In genomic region chr16:2235695-2236361, GRCh38 we compare ENCODE assay signal across 11 cellular contexts. TPM values are rescaled to one million over a fixed set of nuclear protein-coding genes. Genes with fewer than 3 reads are reported as not detected.
DNase-seq lines count a peak whose midpoint lies in the region; ATAC-seq, FAIRE-seq and TF ChIP-seq lines count a peak whose summit lies in the region.
"Had no signal": no experiment of that assay in that cellular context is flagged by ENCODE, and none has a peak within 500 bp of the region (broad histone marks: within the 10 kb centered on the region; RNA-seq: fewer than 3 reads in every experiment).

No MANE protein-coding gene starts in this region.

- TF ChIP-seq RAD21 in HepG2 (CRISPR knock-in tag; IDR thresholded peaks at IDR 0.05), result no peak

- POLR2A ChIA-PET in HepG2 (lab: Yijun Ruan, JAX), result interaction anchor here (1.0 kb wide), 1 partner anchor 10 kb away, joined by 4 read pairs; no protein-coding TSS in a partner anchor

- H3K9ac ChIP-seq in DND-41 (ENCODE audit: low read depth, low read length) (no peak overlapping the region), NT2/D1 (ENCODE audit: insufficient read length, low read depth) (peak overlapping the region; percentile 77), HepG2 (ENCODE audit: insufficient read depth, low read depth, low read length) (no peak overlapping the region)

- CTCF ChIA-PET in HepG2 (lab: Yijun Ruan, JAX; ENCODE audit: low intra/inter-chr PET ratio, low total read pairs), result no interaction called here

- H3K9me3 ChIP-seq in DND-41 (ENCODE audit: insufficient read depth, low read length, severe bottlenecking), result no peaks in the 10 kb centered on the region
- H3K9me3 ChIP-seq in NT2/D1 (ENCODE audit: insufficient read depth, low read length), result no peaks in the 10 kb centered on the region
- no peaks in the 10 kb centered on the region for H3K9me3 ChIP-seq in HepG2 (ENCODE audit: low read length)
- H3K9me3 ChIP-seq: thoracic aorta had no signal

- TF ChIP-seq EP300 in HepG2 (IDR thresholded peaks at IDR 0.05; ENCODE audit: low read depth in 2 of 2, low read length in 2 of 2) (no peak), HepG2 (CRISPR knock-in tag; IDR thresholded peaks at IDR 0.05; ENCODE audit: borderline replicate concordance) (no peak)

- no peak overlapping the region for H3K4me3 ChIP-seq in DND-41 (ENCODE audit: low read depth in 1 of 2, low read length in 2 of 2)
- H3K4me3 ChIP-seq in NT2/D1 (ENCODE audit: insufficient read length, low read depth), result no peak overlapping the region
- H3K4me3 ChIP-seq in HepG2 (replicated peaks in 1 of 3; ENCODE audit: insufficient read depth in 1 of 3, low read depth in 2 of 3, low read length in 3 of 3), result peak overlapping the region in 1 of 3 experiments; percentile 55; a peak in 1 of 6 replicates

- H4K20me1 ChIP-seq in DND-41 (ENCODE audit: insufficient read depth, low read length) (peaks cover 39% of the 10 kb centered on the region), HepG2 (ENCODE audit: insufficient read depth, low read length) (0 out of 2 replicates have a peak, but pooled peaks cover 2% of the 10 kb centered on the region)

- H3K36me3 ChIP-seq in DND-41 (ENCODE audit: insufficient read depth, low read length) (peaks cover 78% of the 10 kb centered on the region), NT2/D1 (ENCODE audit: insufficient read depth, insufficient read length, low read length) (peaks cover 82% of the 10 kb centered on the region), HepG2 (replicated peaks in 1 of 2; ENCODE audit: control insufficient read depth in 1 of 2, insufficient read depth in 2 of 2, low read length in 2 of 2) (peaks cover 6 to 21% of the 10 kb centered on the region in 2 experiments; a peak in 3 of 5 replicates)

- FAIRE-seq in HepG2 (lab: Jason Lieb, UNC), result no peak

- WGBS in HepG2 (ENCODE audit: low lambda C conversion rate), result 81% methylated on average over 11 of the region's 19 CpGs

- H2AFZ ChIP-seq in DND-41 (ENCODE audit: low read depth, low read length), result no peak overlapping the region
- no peak overlapping the region for H2AFZ ChIP-seq in HepG2 (ENCODE audit: low read length)

- peak in 1 of 2 experiments; percentile 29; a peak in 1 of 4 replicates for TF ChIP-seq POLR2A in HepG2 (IDR thresholded peaks at IDR 0.05; ENCODE audit: insufficient read depth in 1 of 2, low read depth in 2 of 2, low read length in 2 of 2)

- in situ Hi-C loops in HepG2 (cut with HindIII; ENCODE audit: extremely low pct_ligation_motif_present, low pct_unique_long_range_greater_than_20kb), result no loop called here

- H3K27me3 ChIP-seq in DND-41 (ENCODE audit: insufficient read depth, low read length, poor library complexity) (no peaks in the 10 kb centered on the region), NT2/D1 (ENCODE audit: insufficient read depth, insufficient read length) (no peaks in the 10 kb centered on the region), HepG2 (ENCODE audit: control insufficient read depth in 1 of 2, insufficient read depth in 2 of 2, low read length in 2 of 2) (no peaks in the 10 kb centered on the region)

- intact Hi-C loops in HepG2 (cut with micrococcal nuclease; ENCODE audit: unreplicated experiment), result no loop called here

- H3K4me1 ChIP-seq in DND-41 (ENCODE audit: insufficient read depth, low read length) (no peaks in the 10 kb centered on the region), NT2/D1 (ENCODE audit: insufficient read depth, insufficient read length) (peaks cover 23% of the 10 kb centered on the region), HepG2 (ENCODE audit: insufficient read depth, low read length) (peaks cover 31% of the 10 kb centered on the region)

- DNase-seq in DND-41, result no peak
- no peak for DNase-seq in NT2/D1 (ENCODE audit: low read depth, low spot score)
- no peak for DNase-seq in HepG2 (ENCODE audit: low spot score)
- DNase-seq in NCI-H2107 treated with DMSO at 0.1 percent for 48 hours (lab: John Stamatoyannopoulos, UW; ENCODE audit: unreplicated experiment), result no peak
- DNase-seq: activated CD4-positive, alpha-beta T cell treated with anti-CD3 and anti-CD28 coated beads for 1 hour; amniotic stem cell; NCI-H2107 had no signal

- ATAC-seq in DND-41 (ENCODE audit: insufficient read depth, low read depth) (peak; percentile 10; the same call in 2 of the 3 replicates), HepG2 (no peak), GM21786 (IDR thresholded peaks at IDR 0.05; ENCODE audit: unreplicated experiment) (no peak), HG03432 (IDR thresholded peaks at IDR 0.05; ENCODE audit: unreplicated experiment) (no peak)

- H3K27ac ChIP-seq in DND-41 (ENCODE audit: low read length), result no peak overlapping the region
- H3K27ac ChIP-seq in HepG2 (ENCODE audit: extremely low read length, insufficient read depth, low read length), result no peak overlapping the region
- H3K27ac ChIP-seq: C4-2B, thoracic aorta had no signal

- no TSS peak for BruUV-seq in HepG2 (replicated peaks; lab: Mats Ljungman, UMichigan)

- H3K4me2 ChIP-seq in DND-41 (ENCODE audit: insufficient read depth, low read length) (no peak overlapping the region), HepG2 (ENCODE audit: low read depth, low read length) (peak overlapping the region; percentile 53; the same call in 1 of the 2 replicates)

- H3K79me2 ChIP-seq in DND-41 (ENCODE audit: insufficient read depth, low read length), result no peaks in the 10 kb centered on the region
- H3K79me2 ChIP-seq in HepG2 (ENCODE audit: insufficient read depth, low read length), result no peaks in the 10 kb centered on the region

- no peak for TF ChIP-seq CTCF in DND-41 (IDR thresholded peaks at IDR 0.05; ENCODE audit: borderline replicate concordance, extremely low read depth, low read length, poor library complexity, severe bottlenecking)
- no peak for TF ChIP-seq CTCF in HepG2 (CRISPR knock-in tag; IDR thresholded peaks at IDR 0.05)

RNA-seq across cellular contexts. Expression of gene DNASE1L2, which starts 0.4 kb away (rescaled TPM):
- 0.11 and 0.44 TPM in 2 replicates for total RNA-seq in HepG2 (2016; rRNA removed; fragmentation: Illumina TruSeq; extraction: Trizol)
- total RNA-seq in HepG2 (2016; cell fraction: cytosol; rRNA removed; fragmentation: Illumina TruSeq; extraction: Trizol; ENCODE audit: low read depth), result 0.18 and 0.30 TPM in 2 replicates
- total RNA-seq in HepG2 (2016; cell fraction: insoluble cytoplasmic fraction; rRNA removed; fragmentation: Illumina TruSeq; extraction: Trizol), result 0.45 TPM in 1 of 2 replicates, not detected in the other
- 0.09 and 0.24 TPM in 2 replicates for total RNA-seq in HepG2 (2016; cell fraction: membrane; rRNA removed; fragmentation: Illumina TruSeq; extraction: Trizol)
- 0.65 and 0.85 TPM in 2 replicates for total RNA-seq in HepG2 (2016; cell fraction: nucleus; rRNA removed; fragmentation: Illumina TruSeq; extraction: Trizol)
- 0.50 and 1.2 TPM in 2 replicates for polyA plus RNA-seq in HepG2 (2011; rRNA removed)
- 0.12 and 0.42 TPM in 2 replicates for polyA plus RNA-seq in HepG2 (2011; cell fraction: cytosol; rRNA removed)
- 11.0 and 14.4 TPM in 2 replicates for polyA plus RNA-seq in HepG2 (2011; cell fraction: nucleus; rRNA removed)
- polyA plus RNA-seq in HepG2 (2012), result 0.50 and 0.95 TPM in 2 replicates
- 0.25 and 0.43 TPM in 2 replicates for polyA plus RNA-seq in HepG2 (2016; cell fraction: cytosol; fragmentation: Illumina TruSeq; extraction: Trizol; ENCODE audit: low read depth)
- not detected in 2 replicates for polyA plus RNA-seq in HepG2 (2016; cell fraction: insoluble cytoplasmic fraction; fragmentation: Illumina TruSeq; extraction: Trizol; ENCODE audit: low read depth)
- 0.29 and 0.42 TPM in 2 replicates for polyA plus RNA-seq in HepG2 (2016; cell fraction: membrane; fragmentation: Illumina TruSeq; extraction: Trizol; ENCODE audit: low read depth)
- 1.3 and 2.4 TPM in 2 replicates for polyA plus RNA-seq in HepG2 (2016; cell fraction: nucleus; fragmentation: Illumina TruSeq; extraction: Trizol; ENCODE audit: insufficient read depth, low read depth)
- polyA minus RNA-seq in HepG2 (2011; rRNA and poly(A)+ RNA removed; ENCODE audit: low replicate concordance), result 0.52 and 1.6 TPM in 2 replicates
- not detected in 2 replicates for polyA minus RNA-seq in HepG2 (2011; cell fraction: cytosol; rRNA and poly(A)+ RNA removed)
- 1.4 and 2.4 TPM in 2 replicates for polyA minus RNA-seq in HepG2 (2011; cell fraction: nucleus; rRNA and poly(A)+ RNA removed)

RNA-seq across cellular contexts. Expression of gene E4F1, which starts 12.4 kb away (rescaled TPM):
- 10.3 and 19.5 TPM in 2 replicates for total RNA-seq in HepG2 (2016; rRNA removed; fragmentation: Illumina TruSeq; extraction: Trizol)
- total RNA-seq in HepG2 (2016; cell fraction: cytosol; rRNA removed; fragmentation: Illumina TruSeq; extraction: Trizol; ENCODE audit: low read depth), result 6.9 and 8.8 TPM in 2 replicates
- total RNA-seq in HepG2 (2016; cell fraction: insoluble cytoplasmic fraction; rRNA removed; fragmentation: Illumina TruSeq; extraction: Trizol), result 8.9 and 20.8 TPM in 2 replicates
- 6.0 TPM in 2 replicates for total RNA-seq in HepG2 (2016; cell fraction: membrane; rRNA removed; fragmentation: Illumina TruSeq; extraction: Trizol)
- 24.2 and 28.6 TPM in 2 replicates for total RNA-seq in HepG2 (2016; cell fraction: nucleus; rRNA removed; fragmentation: Illumina TruSeq; extraction: Trizol)
- 13.8 and 17.2 TPM in 2 replicates for polyA plus RNA-seq in HepG2 (2011; rRNA removed)
- 6.1 and 10.8 TPM in 2 replicates for polyA plus RNA-seq in HepG2 (2011; cell fraction: cytosol; rRNA removed)
- polyA plus RNA-seq in HepG2 (2011; cell fraction: nucleus; rRNA removed), result 151 and 202 TPM in 2 replicates
- polyA plus RNA-seq in HepG2 (2012), result 6.8 and 6.9 TPM in 2 replicates
- 3.5 and 3.6 TPM in 2 replicates for polyA plus RNA-seq in HepG2 (2016; cell fraction: cytosol; fragmentation: Illumina TruSeq; extraction: Trizol; ENCODE audit: low read depth)
- polyA plus RNA-seq in HepG2 (2016; cell fraction: insoluble cytoplasmic fraction; fragmentation: Illumina TruSeq; extraction: Trizol; ENCODE audit: low read depth), result 8.4 and 9.9 TPM in 2 replicates
- 4.8 and 5.0 TPM in 2 replicates for polyA plus RNA-seq in HepG2 (2016; cell fraction: membrane; fragmentation: Illumina TruSeq; extraction: Trizol; ENCODE audit: low read depth)
- polyA plus RNA-seq in HepG2 (2016; cell fraction: nucleus; fragmentation: Illumina TruSeq; extraction: Trizol; ENCODE audit: insufficient read depth, low read depth), result 55.1 and 57.6 TPM in 2 replicates
- 14.4 and 15.9 TPM in 2 replicates for polyA minus RNA-seq in HepG2 (2011; rRNA and poly(A)+ RNA removed; ENCODE audit: low replicate concordance)
- polyA minus RNA-seq in HepG2 (2011; cell fraction: cytosol; rRNA and poly(A)+ RNA removed), result 6.6 and 9.1 TPM in 2 replicates
- 18.3 and 20.5 TPM in 2 replicates for polyA minus RNA-seq in HepG2 (2011; cell fraction: nucleus; rRNA and poly(A)+ RNA removed)

RNA-seq across cellular contexts. Expression of gene ECI1, which starts 15.6 kb away (rescaled TPM):
- total RNA-seq in HepG2 (2016; rRNA removed; fragmentation: Illumina TruSeq; extraction: Trizol), result 73.8 and 82.0 TPM in 2 replicates
- total RNA-seq in HepG2 (2016; cell fraction: cytosol; rRNA removed; fragmentation: Illumina TruSeq; extraction: Trizol; ENCODE audit: low read depth), result 44.2 and 54.8 TPM in 2 replicates
- total RNA-seq in HepG2 (2016; cell fraction: insoluble cytoplasmic fraction; rRNA removed; fragmentation: Illumina TruSeq; extraction: Trizol), result 75.0 and 87.4 TPM in 2 replicates
- total RNA-seq in HepG2 (2016; cell fraction: membrane; rRNA removed; fragmentation: Illumina TruSeq; extraction: Trizol), result 72.9 and 79.9 TPM in 2 replicates
- 36.0 and 44.8 TPM in 2 replicates for total RNA-seq in HepG2 (2016; cell fraction: nucleus; rRNA removed; fragmentation: Illumina TruSeq; extraction: Trizol)
- 102 and 117 TPM in 2 replicates for polyA plus RNA-seq in HepG2 (2011; rRNA removed)
- polyA plus RNA-seq in HepG2 (2011; cell fraction: cytosol; rRNA removed), result 92.8 and 162 TPM in 2 replicates
- 91.6 and 93.8 TPM in 2 replicates for polyA plus RNA-seq in HepG2 (2011; cell fraction: nucleus; rRNA removed)
- 64.9 and 71.4 TPM in 2 replicates for polyA plus RNA-seq in HepG2 (2012)
- 65.1 and 77.0 TPM in 2 replicates for polyA plus RNA-seq in HepG2 (2016; cell fraction: cytosol; fragmentation: Illumina TruSeq; extraction: Trizol; ENCODE audit: low read depth)
- 81.7 and 86.2 TPM in 2 replicates for polyA plus RNA-seq in HepG2 (2016; cell fraction: insoluble cytoplasmic fraction; fragmentation: Illumina TruSeq; extraction: Trizol; ENCODE audit: low read depth)
- 77.8 and 83.0 TPM in 2 replicates for polyA plus RNA-seq in HepG2 (2016; cell fraction: membrane; fragmentation: Illumina TruSeq; extraction: Trizol; ENCODE audit: low read depth)
- 91.3 and 94.3 TPM in 2 replicates for polyA plus RNA-seq in HepG2 (2016; cell fraction: nucleus; fragmentation: Illumina TruSeq; extraction: Trizol; ENCODE audit: insufficient read depth, low read depth)
- polyA minus RNA-seq in HepG2 (2011; rRNA and poly(A)+ RNA removed; ENCODE audit: low replicate concordance), result 56.0 and 57.4 TPM in 2 replicates
- polyA minus RNA-seq in HepG2 (2011; cell fraction: cytosol; rRNA and poly(A)+ RNA removed), result 29.4 and 32.4 TPM in 2 replicates
- 20.0 and 23.1 TPM in 2 replicates for polyA minus RNA-seq in HepG2 (2011; cell fraction: nucleus; rRNA and poly(A)+ RNA removed)

RNA-seq across cellular contexts. Expression of gene PGP, which starts 21.2 kb away (rescaled TPM):
- total RNA-seq in HepG2 (2016; rRNA removed; fragmentation: Illumina TruSeq; extraction: Trizol), result 15.6 and 18.3 TPM in 2 replicates
- total RNA-seq in HepG2 (2016; cell fraction: cytosol; rRNA removed; fragmentation: Illumina TruSeq; extraction: Trizol; ENCODE audit: low read depth), result 17.4 and 22.1 TPM in 2 replicates
- total RNA-seq in HepG2 (2016; cell fraction: insoluble cytoplasmic fraction; rRNA removed; fragmentation: Illumina TruSeq; extraction: Trizol), result 14.6 and 17.3 TPM in 2 replicates
- total RNA-seq in HepG2 (2016; cell fraction: membrane; rRNA removed; fragmentation: Illumina TruSeq; extraction: Trizol), result 19.3 and 24.3 TPM in 2 replicates
- total RNA-seq in HepG2 (2016; cell fraction: nucleus; rRNA removed; fragmentation: Illumina TruSeq; extraction: Trizol), result 13.5 and 16.4 TPM in 2 replicates
- polyA plus RNA-seq in HepG2 (2011; rRNA removed), result 7.3 and 8.4 TPM in 2 replicates
- 4.2 and 9.0 TPM in 2 replicates for polyA plus RNA-seq in HepG2 (2011; cell fraction: cytosol; rRNA removed)
- 26.9 and 29.4 TPM in 2 replicates for polyA plus RNA-seq in HepG2 (2011; cell fraction: nucleus; rRNA removed)
- 5.8 and 6.7 TPM in 2 replicates for polyA plus RNA-seq in HepG2 (2012)
- 28.2 and 33.1 TPM in 2 replicates for polyA plus RNA-seq in HepG2 (2016; cell fraction: cytosol; fragmentation: Illumina TruSeq; extraction: Trizol; ENCODE audit: low read depth)
- 21.0 and 21.9 TPM in 2 replicates for polyA plus RNA-seq in HepG2 (2016; cell fraction: insoluble cytoplasmic fraction; fragmentation: Illumina TruSeq; extraction: Trizol; ENCODE audit: low read depth)
- 24.1 and 25.1 TPM in 2 replicates for polyA plus RNA-seq in HepG2 (2016; cell fraction: membrane; fragmentation: Illumina TruSeq; extraction: Trizol; ENCODE audit: low read depth)
- polyA plus RNA-seq in HepG2 (2016; cell fraction: nucleus; fragmentation: Illumina TruSeq; extraction: Trizol; ENCODE audit: insufficient read depth, low read depth), result 37.7 and 42.5 TPM in 2 replicates
- polyA minus RNA-seq in HepG2 (2011; rRNA and poly(A)+ RNA removed; ENCODE audit: low replicate concordance), result 7.8 and 25.3 TPM in 2 replicates
- polyA minus RNA-seq in HepG2 (2011; cell fraction: cytosol; rRNA and poly(A)+ RNA removed), result 3.1 and 4.7 TPM in 2 replicates
- polyA minus RNA-seq in HepG2 (2011; cell fraction: nucleus; rRNA and poly(A)+ RNA removed), result 6.1 and 8.8 TPM in 2 replicates

RNA-seq across cellular contexts. Expression of gene BRICD5, which starts 25.2 kb away (rescaled TPM):
- total RNA-seq in HepG2 (2016; rRNA removed; fragmentation: Illumina TruSeq; extraction: Trizol), result 1.7 and 5.8 TPM in 2 replicates
- 2.2 and 3.3 TPM in 2 replicates for total RNA-seq in HepG2 (2016; cell fraction: cytosol; rRNA removed; fragmentation: Illumina TruSeq; extraction: Trizol; ENCODE audit: low read depth)
- total RNA-seq in HepG2 (2016; cell fraction: insoluble cytoplasmic fraction; rRNA removed; fragmentation: Illumina TruSeq; extraction: Trizol), result 1.6 and 6.3 TPM in 2 replicates
- 1.4 and 2.7 TPM in 2 replicates for total RNA-seq in HepG2 (2016; cell fraction: membrane; rRNA removed; fragmentation: Illumina TruSeq; extraction: Trizol)
- 5.3 and 6.8 TPM in 2 replicates for total RNA-seq in HepG2 (2016; cell fraction: nucleus; rRNA removed; fragmentation: Illumina TruSeq; extraction: Trizol)
- 1.6 and 2.0 TPM in 2 replicates for polyA plus RNA-seq in HepG2 (2011; rRNA removed)
- polyA plus RNA-seq in HepG2 (2011; cell fraction: cytosol; rRNA removed), result 0.71 and 1.3 TPM in 2 replicates
- 20.0 and 26.3 TPM in 2 replicates for polyA plus RNA-seq in HepG2 (2011; cell fraction: nucleus; rRNA removed)
- 3.3 and 5.8 TPM in 2 replicates for polyA plus RNA-seq in HepG2 (2012)
- 1.9 and 3.4 TPM in 2 replicates for polyA plus RNA-seq in HepG2 (2016; cell fraction: cytosol; fragmentation: Illumina TruSeq; extraction: Trizol; ENCODE audit: low read depth)
- polyA plus RNA-seq in HepG2 (2016; cell fraction: insoluble cytoplasmic fraction; fragmentation: Illumina TruSeq; extraction: Trizol; ENCODE audit: low read depth), result 1.3 and 2.2 TPM in 2 replicates
- 0.97 and 1.2 TPM in 2 replicates for polyA plus RNA-seq in HepG2 (2016; cell fraction: membrane; fragmentation: Illumina TruSeq; extraction: Trizol; ENCODE audit: low read depth)
- 15.3 and 20.5 TPM in 2 replicates for polyA plus RNA-seq in HepG2 (2016; cell fraction: nucleus; fragmentation: Illumina TruSeq; extraction: Trizol; ENCODE audit: insufficient read depth, low read depth)
- 0.72 and 4.8 TPM in 2 replicates for polyA minus RNA-seq in HepG2 (2011; rRNA and poly(A)+ RNA removed; ENCODE audit: low replicate concordance)
- 3.1 TPM in 1 of 2 replicates, not detected in the other for polyA minus RNA-seq in HepG2 (2011; cell fraction: cytosol; rRNA and poly(A)+ RNA removed)
- 3.1 and 8.0 TPM in 2 replicates for polyA minus RNA-seq in HepG2 (2011; cell fraction: nucleus; rRNA and poly(A)+ RNA removed)
